Comparison of ENCODE assay signal across 10 cellular contexts in the genomic region with DNA sequence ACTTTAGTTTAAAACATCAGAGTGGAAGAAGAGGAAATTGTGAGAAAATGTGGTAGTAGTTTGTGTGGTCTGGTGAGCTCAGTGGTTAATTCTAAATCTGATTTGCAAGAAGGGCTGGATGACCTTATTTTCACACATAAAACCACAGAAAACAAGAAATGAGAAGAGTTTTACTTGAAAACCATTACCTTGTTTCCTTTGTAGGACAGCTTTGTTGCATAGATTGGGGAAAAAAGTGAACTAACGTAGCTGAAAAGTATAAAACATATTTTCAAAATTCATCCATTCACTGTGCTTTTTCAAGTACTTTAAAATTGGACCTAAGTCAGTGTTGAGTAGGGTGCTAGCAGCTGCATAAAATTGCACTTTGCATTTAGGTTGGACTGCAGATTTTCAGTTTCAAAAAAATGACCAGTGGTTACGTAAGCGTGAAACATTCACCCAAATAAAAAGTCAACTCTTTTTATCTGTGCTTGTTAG.
A peak's percentile ranks its signal among the peaks of the same experiment; 100 is the strongest.
DNase-seq lines count a peak whose midpoint lies in the region; ATAC-seq and TF ChIP-seq lines count a peak whose summit lies in the region.
"Had no signal": no experiment of that assay in that cellular context is flagged by ENCODE, and none has a peak within 500 bp of the region (broad histone marks: within the 10 kb centered on the region; RNA-seq: fewer than 3 reads in every experiment).

No MANE protein-coding gene starts in this region.

- peak overlapping the region in 7 of 8 donors; percentile 14 to 71 (median 54) for H3K4me3 Mint-ChIP-seq in CD4-positive, alpha-beta memory T cell
- H3K4me3 Mint-ChIP-seq in activated CD4-positive, alpha-beta memory T cell treated with anti-CD3 and anti-CD28 coated beads, Interleukin-2, amount 10 ng/mL, durations not matched to agents 7 days and 5 days = peak overlapping the region; percentile 3

- no peaks in the 10 kb centered on the region for H3K9me3 Mint-ChIP-seq in CD4-positive, alpha-beta memory T cell
- no peaks in the 10 kb centered on the region for H3K9me3 Mint-ChIP-seq in activated CD4-positive, alpha-beta memory T cell treated with anti-CD3 and anti-CD28 coated beads, Interleukin-2, amount 10 ng/mL, durations not matched to agents 7 days and 5 days

- no peaks in the 10 kb centered on the region for H3K27me3 Mint-ChIP-seq in CD4-positive, alpha-beta memory T cell
- no peaks in the 10 kb centered on the region for H3K27me3 Mint-ChIP-seq in activated CD4-positive, alpha-beta memory T cell treated with anti-CD3 and anti-CD28 coated beads, Interleukin-2, amount 10 ng/mL, durations not matched to agents 7 days and 5 days

- no peak overlapping the region for H3K4me3 ChIP-seq in CD4-positive, alpha-beta memory T cell (ENCODE audit: low read length in 2 of 2)
- no peak overlapping the region for H3K4me3 ChIP-seq in left lung
- H3K4me3 ChIP-seq: adrenal gland had no signal

- peaks cover 30% of the 10 kb centered on the region for H3K4me1 ChIP-seq in CD4-positive, alpha-beta memory T cell (ENCODE audit: insufficient read depth, low read length)
- H3K4me1 ChIP-seq in left lung = peaks cover 0 to 4% of the 10 kb centered on the region in 2 donors

- no peaks in the 10 kb centered on the region for H3K36me3 ChIP-seq in CD4-positive, alpha-beta memory T cell (ENCODE audit: insufficient read depth, low read length)
- peaks cover 0 to 24% of the 10 kb centered on the region in 2 donors for H3K36me3 ChIP-seq in left lung
- H3K36me3 ChIP-seq: adrenal gland had no signal

- H3K27ac ChIP-seq in CD4-positive, alpha-beta memory T cell (ENCODE audit: low read depth, low read length) = peak overlapping the region; percentile 23
- no peak overlapping the region for H3K27ac ChIP-seq in left lung
- H3K27ac ChIP-seq: adrenal gland had no signal

- CTCF ChIA-PET in CD4-positive, alpha-beta memory T cell (lab: Charles Lee; ENCODE audit: partially characterized antibody) = interaction anchor here (1.5 to 1.6 kb wide), 4 partner anchors 12 to 113 kb away, joined by 4 to 5 read pairs (median 4); no protein-coding TSS in a partner anchor
- CTCF ChIA-PET in activated CD4-positive, alpha-beta memory T cell treated with anti-CD3 and anti-CD28 coated beads, Interleukin-2, amount 10 ng/mL, durations not matched to agents 7 days and 5 days (lab: Charles Lee) = interaction anchor here (1.1 to 1.2 kb wide), 2 partner anchors 76 to 114 kb away, joined by 3 to 4 read pairs; no protein-coding TSS in a partner anchor

- no peaks in the 10 kb centered on the region for H3K9me3 ChIP-seq in CD4-positive, alpha-beta memory T cell (ENCODE audit: control insufficient read depth in 1 of 2, low read length in 2 of 2)
- no peaks in the 10 kb centered on the region for H3K9me3 ChIP-seq in left lung
- H3K9me3 ChIP-seq: adrenal gland had no signal

- POLR2A ChIA-PET in CD4-positive, alpha-beta memory T cell (lab: Charles Lee; ENCODE audit: partially characterized antibody) = interaction anchor here (0.7 to 3.4 kb wide), 7 partner anchors 109 to 501 kb away, joined by 3 to 15 read pairs (median 3); partner anchors contain the start of genes ARHGAP10 and NR3C2
- POLR2A ChIA-PET in activated CD4-positive, alpha-beta memory T cell treated with anti-CD3 and anti-CD28 coated beads, Interleukin-2, amount 10 ng/mL, durations not matched to agents 7 days and 5 days (lab: Charles Lee) = interaction anchor here (1.2 to 2.0 kb wide), 8 partner anchors 10 to 500 kb away, joined by 3 to 7 read pairs (median 4); partner anchors contain the start of genes ARHGAP10, PRMT9 and TMEM184C

- peak in 4 of 5 donors; percentile 35 to 51 (median 40) for DNase-seq in CD4-positive, alpha-beta memory T cell
- DNase-seq in activated CD4-positive, alpha-beta memory T cell treated with anti-CD3 and anti-CD28 coated beads, Interleukin-2, amount 10 ng/mL, durations not matched to agents 7 days and 5 days = no peak
- DNase-seq in left lung (no peak), NCI-H1694 treated with DMSO at 0.1 percent for 48 hours (lab: John Stamatoyannopoulos, UW) (no peak), HuH-7.5 (ENCODE audit: low spot score) (no peak), foreskin melanocyte (no peak)
- DNase-seq: adrenal gland, NCI-H524 treated with DMSO at 0.1 percent for 48 hours had no signal

- intact Hi-C loops in CD4-positive, alpha-beta memory T cell (cut with micrococcal nuclease) = loop anchor here (5.0 kb wide), 1 partner anchor 109 kb away; no protein-coding TSS in a partner anchor
- intact Hi-C loops in left lung (cut with DNase I) = no loop called here

- no peaks in the 10 kb centered on the region for H3K27me3 ChIP-seq in CD4-positive, alpha-beta memory T cell (ENCODE audit: insufficient read depth, low read length)
- H3K27me3 ChIP-seq in left lung = no peaks in the 10 kb centered on the region
- H3K27me3 ChIP-seq: adrenal gland had no signal

- peak overlapping the region; percentile 24 to 77 (median 53) for H3K27ac Mint-ChIP-seq in CD4-positive, alpha-beta memory T cell
- H3K27ac Mint-ChIP-seq in activated CD4-positive, alpha-beta memory T cell treated with anti-CD3 and anti-CD28 coated beads, Interleukin-2, amount 10 ng/mL, durations not matched to agents 7 days and 5 days = peak overlapping the region; percentile 52

- peaks cover 1 to 28% of the 10 kb centered on the region in 2 donors for H3K36me3 Mint-ChIP-seq in CD4-positive, alpha-beta memory T cell
- H3K36me3 Mint-ChIP-seq in activated CD4-positive, alpha-beta memory T cell treated with anti-CD3 and anti-CD28 coated beads, Interleukin-2, amount 10 ng/mL, durations not matched to agents 7 days and 5 days (ENCODE audit: low read depth) = peaks cover 56% of the 10 kb centered on the region

- ATAC-seq in GM19324 (IDR thresholded peaks at IDR 0.05; ENCODE audit: low FRiP score, unreplicated experiment) (peak; percentile 88), HG03064 (IDR thresholded peaks at IDR 0.05; ENCODE audit: low read depth, unreplicated experiment) (peak; percentile 96), left lung (no peak)

- no peak for TF ChIP-seq CTCF in left lung (IDR thresholded peaks at IDR 0.05)

- H3K4me1 Mint-ChIP-seq in CD4-positive, alpha-beta memory T cell = peaks cover 23 to 32% (median 29%) of the 10 kb centered on the region in 4 donors
- peaks cover 33% of the 10 kb centered on the region for H3K4me1 Mint-ChIP-seq in activated CD4-positive, alpha-beta memory T cell treated with anti-CD3 and anti-CD28 coated beads, Interleukin-2, amount 10 ng/mL, durations not matched to agents 7 days and 5 days

Comparison
In these comparisons a context has a peak if more than half of its experiments do, and no peak if none do; other contexts are left out.
1. DNase-seq: peak in CD4-positive, alpha-beta memory T cell (4 of 5); none in activated CD4-positive, alpha-beta memory T cell treated with anti-CD3 and anti-CD28 coated beads, Interleukin-2, amount 10 ng/mL, durations not matched to agents 7 days and 5 days (single experiment), left lung (0 of 2), NCI-H1694 treated with DMSO at 0.1 percent for 48 hours (single experiment), HuH-7.5 (single experiment) and foreskin melanocyte (single experiment).